In the genomic region with DNA sequence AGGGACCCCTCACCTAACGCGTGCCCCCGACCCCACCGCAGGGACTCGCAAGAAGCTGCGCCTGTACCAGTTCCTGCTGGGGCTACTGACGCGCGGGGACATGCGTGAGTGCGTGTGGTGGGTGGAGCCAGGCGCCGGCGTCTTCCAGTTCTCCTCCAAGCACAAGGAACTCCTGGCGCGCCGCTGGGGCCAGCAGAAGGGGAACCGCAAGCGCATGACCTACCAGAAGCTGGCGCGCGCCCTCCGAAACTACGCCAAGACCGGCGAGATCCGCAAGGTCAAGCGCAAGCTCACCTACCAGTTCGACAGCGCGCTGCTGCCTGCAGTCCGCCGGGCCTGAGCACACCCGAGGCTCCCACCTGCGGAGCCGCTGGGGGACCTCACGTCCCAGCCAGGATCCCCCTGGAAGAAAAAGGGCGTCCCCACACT, we compare ENCODE assay signal across 9 cellular contexts. TPM values are rescaled to one million over a fixed set of nuclear protein-coding genes. Genes with fewer than 3 reads are reported as not detected.
DNase-seq lines count a peak whose midpoint lies in the region; ATAC-seq and TF ChIP-seq lines count a peak whose summit lies in the region.
"Had no signal": no experiment of that assay in that cellular context is flagged by ENCODE, and none has a peak within 500 bp of the region (broad histone marks: within the 10 kb centered on the region; RNA-seq: fewer than 3 reads in every experiment).

No MANE protein-coding gene starts in this region.

- H3K4me1 Mint-ChIP-seq in activated T-cell treated with anti-CD3 and anti-CD28 coated beads, Interleukin-2, amount 50 U/mL, for 4 hours (ENCODE audit: low read depth), result peaks cover 16% of the 10 kb centered on the region

- no peak for TF ChIP-seq CTCF in foreskin keratinocyte (conservative IDR thresholded peaks at IDR 0.05)
- TF ChIP-seq CTCF in neutrophil (IDR thresholded peaks at IDR 0.05), result no peak

- no peak for ATAC-seq in activated T-cell treated with anti-CD3 and anti-CD28 coated beads, Interleukin-2, amount 50 U/mL, for 4 hours
- ATAC-seq in foreskin keratinocyte (no peak), HG02642 (IDR thresholded peaks at IDR 0.05; ENCODE audit: poor library complexity, unreplicated experiment) (no peak)

- H3K9me3 ChIP-seq in neutrophil, result no peaks in the 10 kb centered on the region

- DNase-seq in stimulated activated CD4-positive, alpha-beta T cell treated with anti-CD3 and anti-CD28 coated beads, Interleukin-12 subunit alpha, Interleukin-12 subunit beta, amount 100 ng/mL, for 4 hours, result peak; percentile 37
- DNase-seq in stimulated activated CD4-positive, alpha-beta T cell treated with anti-CD3 and anti-CD28 coated beads, Interleukin-1b, Interleukin-23, amount 100 ng/mL, for 48 hours, result no peak
- DNase-seq in activated T-cell treated with anti-CD3 and anti-CD28 coated beads, Interleukin-2, amount 50 U/mL, for 4 hours, result no peak
- DNase-seq in foreskin keratinocyte, result peak; percentile 7 to 13
- DNase-seq in COLO829 (ENCODE audit: low spot score), result no peak
- DNase-seq in NCI-H1092 (lab: John Stamatoyannopoulos, UW), result no peak

- H3K27me3 Mint-ChIP-seq in activated T-cell treated with anti-CD3 and anti-CD28 coated beads, Interleukin-2, amount 50 U/mL, for 4 hours (ENCODE audit: low read depth), result peaks cover 16% of the 10 kb centered on the region

- H3K4me3 Mint-ChIP-seq in activated T-cell treated with anti-CD3 and anti-CD28 coated beads, Interleukin-2, amount 50 U/mL, for 4 hours, result peak overlapping the region; percentile 51

- peak overlapping the region; percentile 43 to 46 for H3K4me3 ChIP-seq in neutrophil (ENCODE audit: low read depth in 1 of 2, low read length in 1 of 2)

- no peaks in the 10 kb centered on the region for H3K36me3 ChIP-seq in neutrophil

- peaks cover 21% of the 10 kb centered on the region for H3K27me3 ChIP-seq in foreskin keratinocyte
- peaks cover 12% of the 10 kb centered on the region for H3K27me3 ChIP-seq in neutrophil

- H3K36me3 Mint-ChIP-seq in activated T-cell treated with anti-CD3 and anti-CD28 coated beads, Interleukin-2, amount 50 U/mL, for 4 hours (ENCODE audit: insufficient read depth), result no peaks in the 10 kb centered on the region
- H3K36me3 Mint-ChIP-seq: activated naive CD4-positive, alpha-beta T cell treated with anti-CD3 and anti-CD28 coated beads, Interleukin-2, amount 50 U/mL, for 72 hours had no signal

- H3K9me3 Mint-ChIP-seq in activated T-cell treated with anti-CD3 and anti-CD28 coated beads, Interleukin-2, amount 50 U/mL, for 4 hours, result no peaks in the 10 kb centered on the region
- H3K9me3 Mint-ChIP-seq: activated naive CD4-positive, alpha-beta T cell treated with anti-CD3 and anti-CD28 coated beads, Interleukin-2, amount 50 U/mL, for 72 hours had no signal

- H3K27ac ChIP-seq in foreskin keratinocyte (no peak overlapping the region), neutrophil (peak overlapping the region; percentile 12)

- H3K4me1 ChIP-seq in foreskin keratinocyte, result no peaks in the 10 kb centered on the region
- H3K4me1 ChIP-seq in neutrophil (ENCODE audit: control insufficient read depth in 1 of 2, insufficient read depth in 1 of 2, low read depth in 1 of 2, low read length in 1 of 2), result peaks cover 17 to 28% of the 10 kb centered on the region in 2 experiments

RNA-seq across cellular contexts. Expression of a gene that starts 4.7 kb away (rescaled TPM):
- under 1 TPM in 2 of 3 donors, not detected in 1; 0.08 to 0.60 TPM for total RNA-seq in activated T-cell treated with anti-CD3 and anti-CD28 coated beads, Interleukin-2, amount 50 U/mL, for 4 hours
- not detected in 2 replicates for total RNA-seq in foreskin keratinocyte
- polyA plus RNA-seq in foreskin keratinocyte, result not detected in 2 replicates

RNA-seq across cellular contexts. Expression of a gene that starts 9.3 kb away (rescaled TPM):
- 1 to 10 TPM; 1.9 to 6.7 (median 2.1) TPM for total RNA-seq in activated T-cell treated with anti-CD3 and anti-CD28 coated beads, Interleukin-2, amount 50 U/mL, for 4 hours
- not detected in 2 replicates for total RNA-seq in foreskin keratinocyte
- 0.17 TPM in 1 of 2 replicates, not detected in the other for polyA plus RNA-seq in foreskin keratinocyte

RNA-seq across cellular contexts. Expression of a gene that starts 43.9 kb away (rescaled TPM):
- 100 to 1,000 TPM; 182 to 246 (median 214) TPM for total RNA-seq in activated T-cell treated with anti-CD3 and anti-CD28 coated beads, Interleukin-2, amount 50 U/mL, for 4 hours
- 76.2 and 89.1 TPM in 2 replicates for total RNA-seq in foreskin keratinocyte
- polyA plus RNA-seq in foreskin keratinocyte, result 63.9 and 71.3 TPM in 2 replicates

RNA-seq across cellular contexts. Expression of a gene that starts 48.3 kb away (rescaled TPM):
- total RNA-seq in activated T-cell treated with anti-CD3 and anti-CD28 coated beads, Interleukin-2, amount 50 U/mL, for 4 hours, result 100 to 1,000 TPM; 111 to 122 (median 117) TPM
- 69.5 and 74.2 TPM in 2 replicates for total RNA-seq in foreskin keratinocyte
- polyA plus RNA-seq in foreskin keratinocyte, result 77.9 and 84.6 TPM in 2 replicates

RNA-seq across cellular contexts. Expression of a gene that starts 48.6 kb away (rescaled TPM):
- under 1 TPM; 0.26 to 0.84 (median 0.66) TPM for total RNA-seq in activated T-cell treated with anti-CD3 and anti-CD28 coated beads, Interleukin-2, amount 50 U/mL, for 4 hours
- total RNA-seq in foreskin keratinocyte, result 0.85 and 0.95 TPM in 2 replicates
- 0.76 and 1.1 TPM in 2 replicates for polyA plus RNA-seq in foreskin keratinocyte

Comparison
In these comparisons a context has a peak if more than half of its experiments do, and no peak if none do; other contexts are left out.
1. DNase-seq: peak in stimulated activated CD4-positive, alpha-beta T cell treated with anti-CD3 and anti-CD28 coated beads, Interleukin-12 subunit alpha, Interleukin-12 subunit beta, amount 100 ng/mL, for 4 hours (single experiment) and foreskin keratinocyte (2 of 2); none in stimulated activated CD4-positive, alpha-beta T cell treated with anti-CD3 and anti-CD28 coated beads, Interleukin-1b, Interleukin-23, amount 100 ng/mL, for 48 hours (single experiment), activated T-cell treated with anti-CD3 and anti-CD28 coated beads, Interleukin-2, amount 50 U/mL, for 4 hours (single experiment), COLO829 (single experiment) and NCI-H1092 (single experiment).